ENCODE assay signal across 1 cellular context in genomic region chr10:102151774-102152544, GRCh38.
TF ChIP-seq lines count a peak whose summit lies in the region.

TSS of gene NOLC1 (plus strand) at chr10:102152389. CDS start at chr10:102152411, 22 bp downstream.

TF ChIP-seq in liver, 16 proteins besides CTCF, POLR2A, EP300 and RAD21 (continued from another document):
- TF ChIP-seq REST (IDR thresholded peaks at IDR 0.05) (peak; percentile 66), MAX (IDR thresholded peaks at IDR 0.05) (peak; percentile 94)
